ENCODE assay signal across 1 cellular context in the genomic region with DNA sequence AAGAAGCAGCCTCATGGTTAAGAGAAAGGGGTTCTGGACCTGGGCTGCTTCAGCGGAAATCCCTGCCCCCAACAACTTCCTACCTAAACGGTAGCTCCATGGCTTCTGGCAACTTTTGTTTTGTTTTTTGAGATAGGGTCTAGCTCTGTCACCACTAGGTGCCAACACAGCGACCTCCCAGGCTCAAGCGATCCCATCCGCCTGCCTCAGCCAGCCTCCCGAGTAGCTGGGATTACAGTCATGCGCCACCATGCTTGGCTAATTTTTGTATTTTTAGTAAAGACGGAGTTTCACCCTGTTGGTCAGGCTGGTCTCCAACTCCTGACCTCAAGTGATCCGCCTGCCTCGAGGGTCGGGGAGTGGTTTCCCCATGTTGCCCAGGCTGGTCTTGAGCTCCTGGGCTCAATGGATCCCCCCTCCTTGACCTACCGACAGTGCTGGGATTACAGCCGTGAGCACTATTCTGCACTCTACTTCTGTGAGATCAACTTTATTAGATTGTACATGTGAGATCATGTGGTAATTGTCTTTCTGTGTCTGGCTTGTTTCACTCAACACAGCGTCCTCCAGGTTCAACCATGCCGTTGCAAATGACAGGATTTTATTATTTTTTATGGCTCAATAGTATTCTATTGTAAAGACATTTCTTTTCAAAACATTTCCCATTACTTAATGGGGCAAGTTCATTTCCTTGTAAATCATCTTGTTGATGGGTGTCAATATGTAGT.
TF ChIP-seq lines count a peak whose summit lies in the region.

No MANE protein-coding gene starts in this region.

TF ChIP-seq in IMR-90, 13 proteins besides CTCF, POLR2A, EP300 and RAD21 (continued from another document):
- TF ChIP-seq, protein P1, sequence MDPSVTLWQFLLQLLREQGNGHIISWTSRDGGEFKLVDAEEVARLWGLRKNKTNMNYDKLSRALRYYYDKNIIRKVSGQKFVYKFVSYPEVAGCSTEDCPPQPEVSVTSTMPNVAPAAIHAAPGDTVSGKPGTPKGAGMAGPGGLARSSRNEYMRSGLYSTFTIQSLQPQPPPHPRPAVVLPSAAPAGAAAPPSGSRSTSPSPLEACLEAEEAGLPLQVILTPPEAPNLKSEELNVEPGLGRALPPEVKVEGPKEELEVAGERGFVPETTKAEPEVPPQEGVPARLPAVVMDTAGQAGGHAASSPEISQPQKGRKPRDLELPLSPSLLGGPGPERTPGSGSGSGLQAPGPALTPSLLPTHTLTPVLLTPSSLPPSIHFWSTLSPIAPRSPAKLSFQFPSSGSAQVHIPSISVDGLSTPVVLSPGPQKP (IDR thresholded peaks at IDR 0.05; ENCODE audit: borderline replicate concordance, low read depth, low read length) = no peak
- TF ChIP-seq MXI1 (IDR thresholded peaks at IDR 0.05; ENCODE audit: borderline replicate concordance, low read depth, low read length) (no peak), CHD1 (IDR thresholded peaks at IDR 0.05; ENCODE audit: low read depth, low read length) (no peak)
